Comparison of ENCODE assay signal across 10 cellular contexts in genomic region chr2:6224267-6224666, GRCh38.
DNase-seq lines count a peak whose midpoint lies in the region; ATAC-seq and TF ChIP-seq lines count a peak whose summit lies in the region.
"Had no signal": no experiment of that assay in that cellular context is flagged by ENCODE, and none has a peak within 500 bp of the region (broad histone marks: within the 10 kb centered on the region; RNA-seq: fewer than 3 reads in every experiment).

No MANE protein-coding gene starts in this region.

- TF ChIP-seq CTCF in OCI-LY7 (conservative IDR thresholded peaks at IDR 0.05; ENCODE audit: low read length) = no peak
- no peak for TF ChIP-seq CTCF in foreskin keratinocyte (conservative IDR thresholded peaks at IDR 0.05)
- no peak for TF ChIP-seq CTCF in prostate gland (IDR thresholded peaks at IDR 0.05)

- H3K36me3 ChIP-seq in OCI-LY7 (ENCODE audit: insufficient read depth, low read length) = no peaks in the 10 kb centered on the region
- H3K36me3 ChIP-seq in prostate gland = no peaks in the 10 kb centered on the region

- H3K4me3 ChIP-seq in OCI-LY7 (ENCODE audit: low read depth, low read length, poor library complexity, severe bottlenecking) = peak overlapping the region; percentile 37
- no peak overlapping the region for H3K4me3 ChIP-seq in prostate gland

- H3K4me1 ChIP-seq in OCI-LY7 (ENCODE audit: insufficient read depth, low read length, poor library complexity, severe bottlenecking) (peaks cover 33% of the 10 kb centered on the region), foreskin keratinocyte (no peaks in the 10 kb centered on the region), prostate gland (replicated peaks) (no peaks in the 10 kb centered on the region)

- no TSS peak for BruUV-seq in OCI-LY7 (replicated peaks; lab: Mats Ljungman, UMichigan)

- no peaks in the 10 kb centered on the region for H3K27me3 ChIP-seq in foreskin keratinocyte
- H3K27me3 ChIP-seq in prostate gland (replicated peaks; ENCODE audit: insufficient read depth) = no peaks in the 10 kb centered on the region

- ATAC-seq in GM19395 (IDR thresholded peaks at IDR 0.05; ENCODE audit: unreplicated experiment) (peak; percentile 89), HG02870 (IDR thresholded peaks at IDR 0.05; ENCODE audit: unreplicated experiment) (peak; percentile 86), foreskin keratinocyte (no peak), GM19035 (IDR thresholded peaks at IDR 0.05; ENCODE audit: unreplicated experiment) (no peak)
- ATAC-seq: activated CD8-positive, alpha-beta T cell treated with anti-CD3 and anti-CD28 coated beads, Interleukin-2, amount 10 ng/mL, durations not matched to agents 7 days and 5 days had no signal

- no peaks in the 10 kb centered on the region for H3K9me2 ChIP-seq in OCI-LY7 (ENCODE audit: insufficient read depth, low read length)

- DNase-seq in OCI-LY7 (ENCODE audit: low spot score) (peak; percentile 83), foreskin keratinocyte (no peak), prostate gland (ENCODE audit: low spot score) (no peak)
- no peak for DNase-seq in activated CD4-positive, alpha-beta T cell treated with anti-CD3 and anti-CD28 coated beads, Interleukin-2, amount 50 U/mL, for 4 hours
- DNase-seq: activated CD8-positive, alpha-beta T cell treated with anti-CD3 and anti-CD28 coated beads, Interleukin-2, amount 10 ng/mL, durations not matched to agents 7 days and 5 days; NCI-H1436; T-helper 1 cell had no signal

- intact Hi-C loops in OCI-LY7 (cut with micrococcal nuclease; ENCODE audit: unreplicated experiment) = loop anchor here (2.0 kb wide), 1 partner anchor 119 kb away; no protein-coding TSS in a partner anchor
- intact Hi-C loops in prostate gland (cut with DNase I) = no loop called here

- H3K4me2 ChIP-seq in OCI-LY7 (ENCODE audit: low read length) = peak overlapping the region; percentile 72

- CTCF ChIA-PET in OCI-LY7 (lab: Charles Lee; ENCODE audit: unreplicated experiment) = no interaction called here

- H3K27ac ChIP-seq in OCI-LY7 (ENCODE audit: low read depth, low read length, poor library complexity, severe bottlenecking) = peak overlapping the region; percentile 61
- no peak overlapping the region for H3K27ac ChIP-seq in foreskin keratinocyte
- H3K27ac ChIP-seq in prostate gland = no peak overlapping the region

- TF ChIP-seq POLR2A in prostate gland (IDR thresholded peaks at IDR 0.05) = no peak

- WGBS in prostate gland = 58% methylated on average over 4 of the region's 4 CpGs

- H3K9me3 ChIP-seq in OCI-LY7 (ENCODE audit: low read length) = no peaks in the 10 kb centered on the region
- H3K9me3 ChIP-seq in prostate gland = no peaks in the 10 kb centered on the region

- no peaks in the 10 kb centered on the region for H4K20me1 ChIP-seq in OCI-LY7 (ENCODE audit: insufficient read depth, low read length)

- H2AFZ ChIP-seq in OCI-LY7 (ENCODE audit: low read length) = peak overlapping the region; percentile 93

- no peaks in the 10 kb centered on the region for H3K79me2 ChIP-seq in OCI-LY7 (ENCODE audit: insufficient read depth, low read depth, low read length)

- POLR2A ChIA-PET in OCI-LY7 (lab: Charles Lee) = interaction anchor here (0.9 to 2.1 kb wide), 5 partner anchors 10 to 116 kb away, joined by 3 to 10 read pairs (median 4); no protein-coding TSS in a partner anchor

Comparison
In these comparisons a context has a peak if more than half of its experiments do, and no peak if none do; other contexts are left out.
1. ATAC-seq: peak in GM19395 (single experiment) and HG02870 (single experiment); none in foreskin keratinocyte (single experiment) and GM19035 (single experiment).